Comparison of ENCODE assay signal across 1 cellular context in the genomic region with DNA sequence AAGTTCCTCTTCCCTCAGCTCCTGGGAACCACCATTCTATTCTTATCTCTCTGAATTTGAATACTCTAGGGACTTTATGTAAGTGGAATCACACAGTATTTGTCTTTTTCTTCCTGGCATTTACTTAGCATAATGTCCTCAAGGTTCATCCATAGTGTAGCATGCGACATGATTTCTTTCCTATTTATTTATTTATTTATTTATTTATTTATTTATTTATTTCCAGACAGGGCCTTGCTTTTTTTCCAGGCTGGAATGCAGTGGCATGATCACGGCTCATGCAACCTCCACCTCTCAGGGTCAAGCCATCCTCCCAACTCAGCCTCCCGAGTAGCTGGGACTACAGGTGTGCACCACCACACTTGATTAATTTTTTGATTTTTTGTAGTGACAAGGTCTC.
A peak's percentile ranks its signal among the peaks of the same experiment; 100 is the strongest.
TF ChIP-seq lines count a peak whose summit lies in the region.

No MANE protein-coding gene starts in this region.

TF ChIP-seq in HEK293, 187 proteins besides CTCF, POLR2A, EP300 and RAD21 (continued from another document):
- TF ChIP-seq, protein P1, sequence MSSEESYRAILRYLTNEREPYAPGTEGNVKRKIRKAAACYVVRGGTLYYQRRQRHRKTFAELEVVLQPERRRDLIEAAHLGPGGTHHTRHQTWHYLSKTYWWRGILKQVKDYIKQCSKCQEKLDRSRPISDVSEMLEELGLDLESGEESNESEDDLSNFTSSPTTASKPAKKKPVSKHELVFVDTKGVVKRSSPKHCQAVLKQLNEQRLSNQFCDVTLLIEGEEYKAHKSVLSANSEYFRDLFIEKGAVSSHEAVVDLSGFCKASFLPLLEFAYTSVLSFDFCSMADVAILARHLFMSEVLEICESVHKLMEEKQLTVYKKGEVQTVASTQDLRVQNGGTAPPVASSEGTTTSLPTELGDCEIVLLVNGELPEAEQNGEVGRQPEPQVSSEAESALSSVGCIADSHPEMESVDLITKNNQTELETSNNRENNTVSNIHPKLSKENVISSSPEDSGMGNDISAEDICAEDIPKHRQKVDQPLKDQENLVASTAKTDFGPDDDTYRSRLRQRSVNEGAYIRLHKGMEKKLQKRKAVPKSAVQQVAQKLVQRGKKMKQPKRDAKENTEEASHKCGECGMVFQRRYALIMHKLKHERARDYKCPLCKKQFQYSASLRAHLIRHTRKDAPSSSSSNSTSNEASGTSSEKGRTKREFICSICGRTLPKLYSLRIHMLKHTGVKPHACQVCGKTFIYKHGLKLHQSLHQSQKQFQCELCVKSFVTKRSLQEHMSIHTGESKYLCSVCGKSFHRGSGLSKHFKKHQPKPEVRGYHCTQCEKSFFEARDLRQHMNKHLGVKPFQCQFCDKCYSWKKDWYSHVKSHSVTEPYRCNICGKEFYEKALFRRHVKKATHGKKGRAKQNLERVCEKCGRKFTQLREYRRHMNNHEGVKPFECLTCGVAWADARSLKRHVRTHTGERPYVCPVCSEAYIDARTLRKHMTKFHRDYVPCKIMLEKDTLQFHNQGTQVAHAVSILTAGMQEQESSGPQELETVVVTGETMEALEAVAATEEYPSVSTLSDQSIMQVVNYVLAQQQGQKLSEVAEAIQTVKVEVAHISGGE (tag by site-specific recombination; conservative IDR thresholded peaks at IDR 0.05; ENCODE audit: low read depth) = peak; percentile 70
- TF ChIP-seq ZNF133 (tag by site-specific recombination; IDR thresholded peaks at IDR 0.05) (no peak), ZFP37 (tag by site-specific recombination; IDR thresholded peaks at IDR 0.05) (no peak)
